In the genomic region with DNA sequence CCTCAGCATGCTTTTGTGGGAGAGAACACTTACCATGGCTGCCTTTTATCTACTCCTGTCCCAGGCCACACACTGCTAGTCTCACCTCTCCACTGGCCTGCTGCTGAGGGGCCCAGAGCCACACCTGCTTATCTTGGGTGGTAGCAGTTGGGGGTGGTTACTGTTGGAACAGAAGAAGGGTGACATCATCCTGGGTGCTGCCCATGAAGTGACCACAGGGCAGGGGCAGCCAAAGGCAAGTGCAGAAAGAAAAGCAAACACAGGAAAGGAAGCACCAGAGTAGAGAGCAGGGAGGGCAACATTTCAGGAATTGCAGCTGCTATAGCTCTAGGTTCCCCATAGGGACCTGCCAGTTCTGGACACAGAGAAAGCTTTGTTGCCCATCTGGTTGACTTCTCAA, we compare ENCODE assay signal across 15 cellular contexts.
A peak's percentile ranks its signal among the peaks of the same experiment; 100 is the strongest.
DNase-seq lines count a peak whose midpoint lies in the region; ATAC-seq and TF ChIP-seq lines count a peak whose summit lies in the region.
"Had no signal": no experiment of that assay in that cellular context is flagged by ENCODE, and none has a peak within 500 bp of the region (broad histone marks: within the 10 kb centered on the region; RNA-seq: fewer than 3 reads in every experiment).

No MANE protein-coding gene starts in this region.

- ATAC-seq in right cardiac atrium, result peak; percentile 54 to 64
- no peak for ATAC-seq in GM19452 (IDR thresholded peaks at IDR 0.05; ENCODE audit: unreplicated experiment)

- no peak overlapping the region for H3K27ac Mint-ChIP-seq in nephron progenitor cell
- H3K27ac Mint-ChIP-seq: memory B cell, neural progenitor cell had no signal

- intact Hi-C loops in right cardiac atrium (cut with DNase I) (no loop called here), cardiac septum (cut with DNase I) (no loop called here)

- peaks cover 7% of the 10 kb centered on the region for H3K27me3 Mint-ChIP-seq in nephron progenitor cell (ENCODE audit: low read depth, poor library complexity)

- H3K27ac ChIP-seq in right cardiac atrium (ENCODE audit: low read length), result no peak overlapping the region
- H3K27ac ChIP-seq in SJCRH30, result peak overlapping the region; percentile 40
- H3K27ac ChIP-seq: neural progenitor cell, right lobe of liver had no signal

- H3K27me3 ChIP-seq in right cardiac atrium (ENCODE audit: control insufficient read depth, insufficient read depth) (no peaks in the 10 kb centered on the region), SJCRH30 (no peaks in the 10 kb centered on the region)
- H3K27me3 ChIP-seq: neural progenitor cell, right lobe of liver had no signal

- no peak overlapping the region for H3K4me3 Mint-ChIP-seq in nephron progenitor cell
- H3K4me3 Mint-ChIP-seq: memory B cell, neural progenitor cell had no signal

- H3K4me3 ChIP-seq in right cardiac atrium (ENCODE audit: low read length), result no peak overlapping the region
- H3K4me3 ChIP-seq in SJCRH30, result no peak overlapping the region
- H3K4me3 ChIP-seq: neural progenitor cell, right lobe of liver had no signal

- H3K9me3 Mint-ChIP-seq in nephron progenitor cell, result no peaks in the 10 kb centered on the region
- H3K9me3 Mint-ChIP-seq: neural progenitor cell had no signal

- no peaks in the 10 kb centered on the region for H3K9me3 ChIP-seq in right cardiac atrium (ENCODE audit: control insufficient read depth, low read length)
- no peaks in the 10 kb centered on the region for H3K9me3 ChIP-seq in SJCRH30 (replicated peaks)
- H3K9me3 ChIP-seq: right lobe of liver had no signal

- DNase-seq in right cardiac atrium (peak in 1 of 3 donors; percentile 39), cardiac septum (ENCODE audit: low spot score) (no peak), SJCRH30 (peak; percentile 90 to 92), iris pigment epithelial cell (ENCODE audit: low read depth) (peak; percentile 6), NCI-H748 treated with DMSO at 0.1 percent for 48 hours (lab: John Stamatoyannopoulos, UW) (no peak), nephron progenitor cell (no peak)
- no peak for DNase-seq in central memory CD4-positive, alpha-beta T cell
- DNase-seq: activated effector memory CD4-positive, alpha-beta T cell treated with Interleukin-2 at 50 U/mL for 16 hours; aorta; stimulated activated CD4-positive, alpha-beta T cell treated with anti-CD3 and anti-CD28 coated beads, Interleukin-4, amount 100 ng/mL, for 24 hours; trophoblast cell had no signal

- no peaks in the 10 kb centered on the region for H3K4me1 Mint-ChIP-seq in nephron progenitor cell
- H3K4me1 Mint-ChIP-seq: memory B cell, neural progenitor cell had no signal

- no peaks in the 10 kb centered on the region for H3K36me3 Mint-ChIP-seq in nephron progenitor cell (ENCODE audit: low read depth)
- H3K36me3 Mint-ChIP-seq: memory B cell, neural progenitor cell had no signal

- H3K4me1 ChIP-seq in right cardiac atrium (ENCODE audit: control insufficient read depth, insufficient read depth, low read length), result no peaks in the 10 kb centered on the region
- peaks cover 21% of the 10 kb centered on the region for H3K4me1 ChIP-seq in SJCRH30
- H3K4me1 ChIP-seq: neural progenitor cell, right lobe of liver had no signal

- H3K36me3 ChIP-seq in SJCRH30, result no peaks in the 10 kb centered on the region
- H3K36me3 ChIP-seq: neural progenitor cell, right lobe of liver had no signal

- TF ChIP-seq CTCF in nephron progenitor cell (IDR thresholded peaks at IDR 0.05), result no peak

Comparison
In these comparisons a context has a peak if more than half of its experiments do, and no peak if none do; other contexts are left out.
1. DNase-seq: peak in SJCRH30 (2 of 2) and iris pigment epithelial cell (single experiment); none in cardiac septum (single experiment), central memory CD4-positive, alpha-beta T cell (single experiment), NCI-H748 treated with DMSO at 0.1 percent for 48 hours (single experiment) and nephron progenitor cell (single experiment).